In genomic region chr6:21845018-21845417, GRCh38 we compare ENCODE assay signal across 10 cellular contexts.
DNase-seq lines count a peak whose midpoint lies in the region; ATAC-seq and TF ChIP-seq lines count a peak whose summit lies in the region.
"Had no signal": no experiment of that assay in that cellular context is flagged by ENCODE, and none has a peak within 500 bp of the region (broad histone marks: within the 10 kb centered on the region; RNA-seq: fewer than 3 reads in every experiment).

No MANE protein-coding gene starts in this region.

- TF ChIP-seq CTCF in right lobe of liver (IDR thresholded peaks at IDR 0.05) (no peak), uterus (IDR thresholded peaks at IDR 0.05) (no peak), spleen (IDR thresholded peaks at IDR 0.05 in 8 of 11, conservative IDR thresholded peaks at IDR 0.05 in 3 of 11) (no peak)

- H3K27ac ChIP-seq in right lobe of liver (no peak overlapping the region), uterus (peak overlapping the region; percentile 12 to 61), spleen (no peak overlapping the region)
- H3K27ac ChIP-seq: breast epithelium had no signal

- POLR2A ChIA-PET in HEK293T (lab: Yijun Ruan, JAX): no interaction called here

- CTCF ChIA-PET in HEK293T (lab: Yijun Ruan, JAX): no interaction called here

- no peaks in the 10 kb centered on the region for H3K36me3 ChIP-seq in right lobe of liver
- H3K36me3 ChIP-seq in uterus: no peaks in the 10 kb centered on the region
- no peaks in the 10 kb centered on the region for H3K36me3 ChIP-seq in spleen
- H3K36me3 ChIP-seq: breast epithelium had no signal

- H3K4me3 ChIP-seq in right lobe of liver (no peak overlapping the region), uterus (no peak overlapping the region), spleen (no peak overlapping the region)
- H3K4me3 ChIP-seq: breast epithelium had no signal

- H3K4me1 ChIP-seq in right lobe of liver (no peaks in the 10 kb centered on the region), uterus (no peaks in the 10 kb centered on the region), spleen (peaks cover 0 to 22% (median 6%) of the 10 kb centered on the region in 6 donors)
- H3K4me1 ChIP-seq: breast epithelium had no signal

- H3K27me3 ChIP-seq in right lobe of liver (no peaks in the 10 kb centered on the region), uterus (no peaks in the 10 kb centered on the region), spleen (replicated peaks in 1 of 7) (peaks cover 0 to 3% (median 0%) of the 10 kb centered on the region in 7 donors)
- H3K27me3 ChIP-seq: breast epithelium had no signal

- intact Hi-C loops in Right ventricle myocardium inferior (cut with DNase I): loop anchor here (5.0 to 10.0 kb wide), 2 partner anchors 180 to 253 kb away; partner anchors contain the start of gene SOX4
- intact Hi-C loops in cardiac septum (cut with DNase I): loop anchor here (5.0 kb wide), 2 partner anchors 248 to 297 kb away; no protein-coding TSS in a partner anchor
- intact Hi-C loops in right lobe of liver (cut with DNase I): no loop called here
- intact Hi-C loops in uterus (cut with DNase I; ENCODE audit: low total_unique reads): no loop called here
- intact Hi-C loops in spleen (cut with DNase I; ENCODE audit: low total_unique reads): no loop called here

- TF ChIP-seq POLR2A in right lobe of liver (IDR thresholded peaks at IDR 0.05) (no peak), uterus (IDR thresholded peaks at IDR 0.05) (no peak), spleen (IDR thresholded peaks at IDR 0.05) (no peak)

- peak; percentile 30 for ATAC-seq in Right ventricle myocardium inferior
- peak; percentile 39 to 66 (median 52) for ATAC-seq in right lobe of liver
- ATAC-seq in GM21737 (IDR thresholded peaks at IDR 0.05; ENCODE audit: unreplicated experiment): no peak
- ATAC-seq: activated CD8-positive, alpha-beta T cell treated with anti-CD3 and anti-CD28 coated beads, Interleukin-2, amount 10 ng/mL, durations not matched to agents 7 days and 5 days had no signal

- H3K9me3 ChIP-seq in right lobe of liver: no peaks in the 10 kb centered on the region
- H3K9me3 ChIP-seq in uterus: no peaks in the 10 kb centered on the region
- no peaks in the 10 kb centered on the region for H3K9me3 ChIP-seq in spleen
- H3K9me3 ChIP-seq: breast epithelium had no signal

- DNase-seq in Right ventricle myocardium inferior (ENCODE audit: missing footprints): no peak
- no peak for DNase-seq in cardiac septum (ENCODE audit: low spot score)
- peak; percentile 75 to 86 for DNase-seq in dermis microvascular lymphatic vessel endothelial cell (ENCODE audit: low read depth in 2 of 2)
- DNase-seq in right lobe of liver: no peak
- no peak for DNase-seq in uterus
- no peak for DNase-seq in HEK293T (ENCODE audit: extremely low spot score)
- DNase-seq in spleen: no peak
- DNase-seq: activated CD8-positive, alpha-beta T cell treated with anti-CD3 and anti-CD28 coated beads, Interleukin-2, amount 10 ng/mL, durations not matched to agents 7 days and 5 days had no signal

- WGBS in right lobe of liver (ENCODE audit: insufficient coverage, low coverage, low lambda C conversion rate, missing lambda C conversion rate): 58% methylated on average over 3 of the region's 3 CpGs
- WGBS in spleen, 5 donors: 56 to 70% (median 67%) methylated on average over 3 of the region's 3 CpGs

TF ChIP-seq in HEK293T, 16 proteins besides CTCF, POLR2A, EP300 and RAD21:
- TF ChIP-seq TARDBP (IDR thresholded peaks at IDR 0.05) (no peak), HDGF (IDR thresholded peaks at IDR 0.05; ENCODE audit: borderline replicate concordance) (no peak), LEF1 (IDR thresholded peaks at IDR 0.05; ENCODE audit: borderline replicate concordance) (no peak), L3MBTL2 (conservative IDR thresholded peaks at IDR 0.05) (no peak)

Comparison
In these comparisons a context has a peak if more than half of its experiments do, and no peak if none do; other contexts are left out.
1. DNase-seq: peak in dermis microvascular lymphatic vessel endothelial cell (2 of 2); none in Right ventricle myocardium inferior (single experiment), cardiac septum (single experiment), right lobe of liver (0 of 3), uterus (0 of 2), HEK293T (single experiment) and spleen (single experiment).
2. H3K27ac ChIP-seq: peak in uterus (2 of 2); none in right lobe of liver (0 of 3) and spleen (0 of 8).
3. intact Hi-C loops: an anchor here in Right ventricle myocardium inferior (5.0 to 10.0 kb wide) and cardiac septum (5.0 kb wide); none called in right lobe of liver, uterus and spleen.